8 cellular contexts compared by ENCODE assay signal in genomic region chr18:49768051-49768391, GRCh38. TPM values are rescaled to one million over a fixed set of nuclear protein-coding genes. Genes with fewer than 3 reads are reported as not detected.
DNase-seq lines count a peak whose midpoint lies in the region; FAIRE-seq and TF ChIP-seq lines count a peak whose summit lies in the region.

No MANE protein-coding gene starts in this region.

- no peak for FAIRE-seq in GM12892 (lab: Jason Lieb, UNC)

- DNase-seq in NCI-H1105 treated with DMSO at 0.1 percent for 48 hours (lab: John Stamatoyannopoulos, UW): peak; percentile 14
- no peak for DNase-seq in NCI-H1105 (lab: John Stamatoyannopoulos, UW)
- peak; percentile 7 for DNase-seq in NCI-H345 treated with DMSO at 0.1 percent for 48 hours (lab: John Stamatoyannopoulos, UW; ENCODE audit: unreplicated experiment)
- peak; percentile 65 for DNase-seq in cerebellar cortex (ENCODE audit: low spot score)
- peak; percentile 41 to 71 for DNase-seq in lung microvascular endothelial cell (ENCODE audit: low read depth in 2 of 2)
- no peak for DNase-seq in GM12892 (ENCODE audit: insufficient read length)
- no peak for DNase-seq in central memory CD4-positive, alpha-beta T cell
- DNase-seq in midbrain (lab: John Stamatoyannopoulos, UW): no peak

- TF ChIP-seq POLR2A in GM12892 (IDR thresholded peaks at IDR 0.05; ENCODE audit: low read depth, low read length): no peak

RNA-seq across cellular contexts. Expression of gene ACAA2, which starts 45.3 kb away (rescaled TPM):
- 13.5 and 20.0 TPM in 2 replicates for total RNA-seq in lung microvascular endothelial cell
- polyA plus RNA-seq in GM12892 (2012; ENCODE audit: missing spikeins): 60.1 TPM

Comparison
In these comparisons a context has a peak if more than half of its experiments do, and no peak if none do; other contexts are left out.
1. DNase-seq: peak in NCI-H1105 treated with DMSO at 0.1 percent for 48 hours (single experiment), NCI-H345 treated with DMSO at 0.1 percent for 48 hours (single experiment), cerebellar cortex (single experiment) and lung microvascular endothelial cell (2 of 2); none in NCI-H1105 (single experiment), GM12892 (single experiment), central memory CD4-positive, alpha-beta T cell (single experiment) and midbrain (single experiment).